Comparison of ENCODE assay signal across 2 cellular contexts in the genomic region with DNA sequence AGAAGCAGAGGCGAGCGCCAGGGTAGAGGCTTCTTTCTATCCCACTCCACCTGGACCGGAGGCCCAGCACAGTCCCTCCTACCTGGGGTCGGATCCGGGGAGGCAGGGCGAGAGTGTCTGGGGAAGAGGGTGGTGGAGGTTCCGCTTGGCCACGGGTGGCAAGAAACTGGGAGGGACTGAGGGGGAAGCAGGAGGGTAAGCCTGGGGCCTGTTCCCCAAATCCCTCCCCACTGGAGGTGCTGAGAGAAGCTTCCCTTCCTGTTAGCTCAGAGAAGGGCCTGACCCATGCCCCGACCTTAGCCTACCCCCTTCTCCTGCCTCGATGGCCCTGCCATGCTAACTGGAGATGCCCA.
TF ChIP-seq lines count a peak whose summit lies in the region.

No MANE protein-coding gene starts in this region.

TF ChIP-seq in HepG2, 621 proteins besides CTCF, POLR2A, EP300 and RAD21:
- no peak for TF ChIP-seq BRCA1 (CRISPR knock-in tag; IDR thresholded peaks at IDR 0.05)
- 0 out of 2 replicates have a peak, but pooled peaks have one; percentile 15 for TF ChIP-seq MTA1 (CRISPR knock-in tag; IDR thresholded peaks at IDR 0.05; ENCODE audit: borderline replicate concordance)
- no peak for TF ChIP-seq MED1 (CRISPR knock-in tag; IDR thresholded peaks at IDR 0.05)
- TF ChIP-seq ZNF292 (CRISPR knock-in tag; IDR thresholded peaks at IDR 0.05; ENCODE audit: borderline replicate concordance, low read depth) = no peak
- no peak for TF ChIP-seq TBL1XR1 (IDR thresholded peaks at IDR 0.05; ENCODE audit: borderline replicate concordance, low read length, partially characterized antibody)
TF ChIP-seq in HepG2: peak in this region for 1.

TF ChIP-seq in SK-N-SH treated with all-trans-retinoic acid at 6 μM for 48 hours, 23 proteins besides CTCF, POLR2A, EP300 and RAD21:
- no peak for TF ChIP-seq ZNF565 (CRISPR knock-in tag; conservative IDR thresholded peaks at IDR 0.05; ENCODE audit: low read depth)
TF ChIP-seq in SK-N-SH treated with all-trans-retinoic acid at 6 μM for 48 hours: peak in this region for 0.
